1 cellular context compared by ENCODE assay signal in the genomic region with DNA sequence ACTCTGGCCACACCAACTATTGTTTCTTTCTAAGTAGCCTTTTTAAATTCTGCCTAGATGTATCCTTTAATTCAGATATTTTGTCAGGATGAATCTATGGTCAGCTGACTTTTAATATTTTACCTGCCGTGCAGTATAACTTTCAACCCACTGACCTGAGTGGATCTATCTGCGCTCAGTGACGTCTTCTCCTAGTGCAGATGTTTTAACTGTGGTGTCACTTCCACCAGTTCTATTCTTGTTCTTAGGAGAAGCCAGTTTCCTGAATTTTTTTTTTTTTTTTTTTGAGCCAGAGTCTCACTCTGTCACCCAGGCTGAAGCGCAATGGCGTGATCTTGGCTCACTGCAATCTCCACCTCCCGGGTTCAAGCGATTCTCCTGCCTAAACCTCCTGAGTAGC.
TF ChIP-seq lines count a peak whose summit lies in the region.

No MANE protein-coding gene starts in this region.

TF ChIP-seq in SK-N-SH treated with all-trans-retinoic acid at 6 μM for 48 hours, 23 proteins besides CTCF, POLR2A, EP300 and RAD21 (continued from another document):
- TF ChIP-seq, protein P1, sequence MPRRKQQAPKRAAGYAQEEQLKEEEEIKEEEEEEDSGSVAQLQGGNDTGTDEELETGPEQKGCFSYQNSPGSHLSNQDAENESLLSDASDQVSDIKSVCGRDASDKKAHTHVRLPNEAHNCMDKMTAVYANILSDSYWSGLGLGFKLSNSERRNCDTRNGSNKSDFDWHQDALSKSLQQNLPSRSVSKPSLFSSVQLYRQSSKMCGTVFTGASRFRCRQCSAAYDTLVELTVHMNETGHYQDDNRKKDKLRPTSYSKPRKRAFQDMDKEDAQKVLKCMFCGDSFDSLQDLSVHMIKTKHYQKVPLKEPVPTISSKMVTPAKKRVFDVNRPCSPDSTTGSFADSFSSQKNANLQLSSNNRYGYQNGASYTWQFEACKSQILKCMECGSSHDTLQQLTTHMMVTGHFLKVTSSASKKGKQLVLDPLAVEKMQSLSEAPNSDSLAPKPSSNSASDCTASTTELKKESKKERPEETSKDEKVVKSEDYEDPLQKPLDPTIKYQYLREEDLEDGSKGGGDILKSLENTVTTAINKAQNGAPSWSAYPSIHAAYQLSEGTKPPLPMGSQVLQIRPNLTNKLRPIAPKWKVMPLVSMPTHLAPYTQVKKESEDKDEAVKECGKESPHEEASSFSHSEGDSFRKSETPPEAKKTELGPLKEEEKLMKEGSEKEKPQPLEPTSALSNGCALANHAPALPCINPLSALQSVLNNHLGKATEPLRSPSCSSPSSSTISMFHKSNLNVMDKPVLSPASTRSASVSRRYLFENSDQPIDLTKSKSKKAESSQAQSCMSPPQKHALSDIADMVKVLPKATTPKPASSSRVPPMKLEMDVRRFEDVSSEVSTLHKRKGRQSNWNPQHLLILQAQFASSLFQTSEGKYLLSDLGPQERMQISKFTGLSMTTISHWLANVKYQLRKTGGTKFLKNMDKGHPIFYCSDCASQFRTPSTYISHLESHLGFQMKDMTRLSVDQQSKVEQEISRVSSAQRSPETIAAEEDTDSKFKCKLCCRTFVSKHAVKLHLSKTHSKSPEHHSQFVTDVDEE (CRISPR knock-in tag; IDR thresholded peaks at IDR 0.05): no peak
- no peak for TF ChIP-seq ZC3H10 (CRISPR knock-in tag; IDR thresholded peaks at IDR 0.05)
- TF ChIP-seq SNAI2 (CRISPR knock-in tag; IDR thresholded peaks at IDR 0.05): no peak
